Comparison of ENCODE assay signal across 21 cellular contexts in genomic region chr16:411576-412265, GRCh38. TPM values are rescaled to one million over a fixed set of nuclear protein-coding genes. Genes with fewer than 3 reads are reported as not detected.
DNase-seq lines count a peak whose midpoint lies in the region; ATAC-seq and TF ChIP-seq lines count a peak whose summit lies in the region.
"Had no signal": no experiment of that assay in that cellular context is flagged by ENCODE, and none has a peak within 500 bp of the region (broad histone marks: within the 10 kb centered on the region; RNA-seq: fewer than 3 reads in every experiment).

No MANE protein-coding gene starts in this region.

- H3K4me1 Mint-ChIP-seq in Caco-2 (ENCODE audit: low read depth, unreplicated experiment) = no peaks in the 10 kb centered on the region
- H3K4me1 Mint-ChIP-seq: B cell; CD4-positive, CD25-positive, alpha-beta regulatory T cell; T-helper 17 cell had no signal

- H3K27me3 Mint-ChIP-seq in Caco-2 (ENCODE audit: insufficient read depth, unreplicated experiment) = no peaks in the 10 kb centered on the region
- H3K27me3 Mint-ChIP-seq: B cell; CD4-positive, CD25-positive, alpha-beta regulatory T cell; T-helper 17 cell had no signal

- H3K9me3 Mint-ChIP-seq in Caco-2 (ENCODE audit: unreplicated experiment) = no peaks in the 10 kb centered on the region
- H3K9me3 Mint-ChIP-seq: CD4-positive, CD25-positive, alpha-beta regulatory T cell had no signal

- POLR2A ChIA-PET in Caco-2 (lab: Charles Lee) (no interaction called here), Panc1 (lab: Charles Lee) (no interaction called here)

- in situ Hi-C loops in GM13977 (cut with MboI; ENCODE audit: low pct_unique_long_range_greater_than_20kb, low sequenced_read_pairs, unreplicated experiment) = no loop called here
- in situ Hi-C loops in Panc1 (cut with HindIII; ENCODE audit: low pct_unique_long_range_greater_than_20kb, low sequenced_read_pairs) = no loop called here

- H3K27ac ChIP-seq in Panc1 (ENCODE audit: low read length) (no peak overlapping the region), osteoblast (ENCODE audit: low read depth, low read length) (no peak overlapping the region), ascending aorta (no peak overlapping the region)
- H3K27ac ChIP-seq: A549, SJCRH30 had no signal

- H3K27ac Mint-ChIP-seq in Caco-2 (ENCODE audit: unreplicated experiment) = no peak overlapping the region
- H3K27ac Mint-ChIP-seq: B cell; CD4-positive, CD25-positive, alpha-beta regulatory T cell; T-helper 17 cell had no signal

- H3K36me3 Mint-ChIP-seq in Caco-2 (ENCODE audit: insufficient read depth, unreplicated experiment) = peaks cover 25% of the 10 kb centered on the region
- H3K36me3 Mint-ChIP-seq: CD4-positive, CD25-positive, alpha-beta regulatory T cell had no signal

- ATAC-seq in Panc1 = no peak
- ATAC-seq: Right ventricle myocardium inferior, SK-N-SH treated with all-trans-retinoic acid at 6 μM for 48 hours, T-helper 17 cell had no signal

- H3K4me3 ChIP-seq in Caco-2 (ENCODE audit: low read depth, low read length) (no peak overlapping the region), Panc1 (ENCODE audit: low read depth in 2 of 2, low read length in 2 of 2) (no peak overlapping the region), osteoblast (ENCODE audit: insufficient read depth, low read length) (no peak overlapping the region), ascending aorta (no peak overlapping the region)
- H3K4me3 ChIP-seq: A549, SJCRH30 had no signal

- H3K79me2 ChIP-seq in osteoblast (ENCODE audit: insufficient read depth, low read length) = no peaks in the 10 kb centered on the region

- CTCF ChIA-PET in Caco-2 (lab: Charles Lee) (no interaction called here), Panc1 (lab: Charles Lee) (no interaction called here)

- intact Hi-C loops in Caco-2 (cut with micrococcal nuclease; ENCODE audit: unreplicated experiment) = no loop called here
- intact Hi-C loops in Panc1 (cut with micrococcal nuclease; ENCODE audit: unreplicated experiment) = no loop called here
- intact Hi-C loops in ascending aorta (cut with DNase I) = no loop called here

- H3K36me3 ChIP-seq in Caco-2 (ENCODE audit: control insufficient read depth, insufficient read depth, low read length) = peaks cover 2% of the 10 kb centered on the region; the same call in 1 of the 2 replicates
- H3K36me3 ChIP-seq in Panc1 (ENCODE audit: control insufficient read depth, insufficient read depth, low read length) = no peaks in the 10 kb centered on the region; the same call in 1 of the 2 replicates
- H3K36me3 ChIP-seq in osteoblast (ENCODE audit: insufficient read depth, low read length) = peaks cover 16% of the 10 kb centered on the region
- peaks cover 0 to 22% of the 10 kb centered on the region in 2 donors for H3K36me3 ChIP-seq in ascending aorta
- H3K36me3 ChIP-seq: SJCRH30 had no signal

- H3K9me3 ChIP-seq in Caco-2 (no peaks in the 10 kb centered on the region), Panc1 (ENCODE audit: control insufficient read depth, insufficient read depth, low read depth, low read length) (no peaks in the 10 kb centered on the region), osteoblast (ENCODE audit: low read depth, low read length) (no peaks in the 10 kb centered on the region), ascending aorta (no peaks in the 10 kb centered on the region)
- H3K9me3 ChIP-seq: A549, SJCRH30 had no signal

- no peaks in the 10 kb centered on the region for H4K20me1 ChIP-seq in osteoblast (ENCODE audit: insufficient read depth, low read length)

- no peak for TF ChIP-seq CTCF in Caco-2 (IDR thresholded peaks at IDR 0.05; ENCODE audit: insufficient read depth in 1 of 2, low read depth in 1 of 2, low read length in 1 of 2, severe bottlenecking in 1 of 2, unreplicated experiment in 1 of 2)
- no peak for TF ChIP-seq CTCF in GM13977 (IDR thresholded peaks at IDR 0.05; ENCODE audit: extremely low read depth, insufficient read depth, missing control alignments)
- no peak for TF ChIP-seq CTCF in Panc1 (IDR thresholded peaks at IDR 0.05)
- TF ChIP-seq CTCF in osteoblast (IDR thresholded peaks at IDR 0.05; ENCODE audit: extremely low read depth, low read depth, low read length) = no peak
- no peak for TF ChIP-seq CTCF in ascending aorta (IDR thresholded peaks at IDR 0.05)

- H3K4me1 ChIP-seq in Caco-2 (no peaks in the 10 kb centered on the region; the same call in 1 of the 2 replicates), Panc1 (ENCODE audit: control insufficient read depth, insufficient read depth, low read length) (no peaks in the 10 kb centered on the region), osteoblast (ENCODE audit: insufficient read depth, low read length) (no peaks in the 10 kb centered on the region), ascending aorta (no peaks in the 10 kb centered on the region)
- H3K4me1 ChIP-seq: A549, SJCRH30 had no signal

- no peak overlapping the region for H3K4me2 ChIP-seq in osteoblast (ENCODE audit: insufficient read depth, low read length)
- H3K4me2 ChIP-seq: A549 had no signal

- no peak overlapping the region for H3K4me3 Mint-ChIP-seq in Caco-2 (ENCODE audit: unreplicated experiment)
- H3K4me3 Mint-ChIP-seq: B cell, T-helper 17 cell had no signal

- no peaks in the 10 kb centered on the region for H3K27me3 ChIP-seq in Caco-2 (replicated peaks; ENCODE audit: control insufficient read depth, insufficient read depth, low read length)
- H3K27me3 ChIP-seq in Panc1 (ENCODE audit: control insufficient read depth, insufficient read depth, low read length) = no peaks in the 10 kb centered on the region
- H3K27me3 ChIP-seq in osteoblast (ENCODE audit: insufficient read depth, low read length) = no peaks in the 10 kb centered on the region
- H3K27me3 ChIP-seq in ascending aorta = no peaks in the 10 kb centered on the region
- H3K27me3 ChIP-seq: SJCRH30 had no signal

- H2AFZ ChIP-seq in osteoblast (ENCODE audit: low read length) = no peak overlapping the region

- DNase-seq in Caco-2 = no peak
- DNase-seq in GM13977 (ENCODE audit: low spot score) = peak; percentile 15
- DNase-seq in Panc1 (ENCODE audit: low read depth, low spot score) = no peak
- peak; percentile 61 for DNase-seq in osteoblast (ENCODE audit: insufficient read length, low spot score, missing footprints)
- DNase-seq in ascending aorta (ENCODE audit: low spot score in 2 of 2) = no peak
- no peak for DNase-seq in activated CD4-positive, CD25-positive, alpha-beta regulatory T cell (lab: John Stamatoyannopoulos, UW)
- no peak for DNase-seq in NCI-H226
- DNase-seq: CD4-positive, CD25-positive, alpha-beta regulatory T cell; DMS53; KG1; MM.1S; NCI-H2029; NCI-H446 treated with DMSO at 0.1 percent for 48 hours; NCI-H69; OCI-M1; SJCRH30; T-helper 17 cell had no signal

- BruUV-seq in Caco-2 (replicated peaks; lab: Mats Ljungman, UMichigan) = TSS peak; percentile 26
- BruUV-seq in Panc1 (replicated peaks; lab: Mats Ljungman, UMichigan) = TSS peak; percentile 80

RNA-seq across cellular contexts. Expression of gene DECR2, which starts 10.0 kb away (rescaled TPM):
- 50.2 and 52.6 TPM in 2 replicates for total RNA-seq in Caco-2 (2022)
- 92.7 TPM for total RNA-seq in Panc1 (2021; ENCODE audit: unreplicated experiment)
- 107 TPM for polyA plus RNA-seq in Panc1 (2012; ENCODE audit: insufficient read length)
- 18.1 and 24.5 TPM in 2 replicates for total RNA-seq in osteoblast
- total RNA-seq in ascending aorta = 44.0 TPM

RNA-seq across cellular contexts. Expression of gene RAB11FIP3, which starts 13.7 kb away (rescaled TPM):
- total RNA-seq in Caco-2 (2022) (31.3 and 35.8 TPM in 2 replicates), Panc1 (2021; ENCODE audit: unreplicated experiment) (57.3 TPM), osteoblast (22.7 and 25.3 TPM in 2 replicates), ascending aorta (47.0 TPM)
- 65.7 TPM for polyA plus RNA-seq in Panc1 (2012; ENCODE audit: insufficient read length)

RNA-seq across cellular contexts. Expression of gene NME4, which starts 14.7 kb away (rescaled TPM):
- total RNA-seq in Caco-2 (2022) (140 and 150 TPM in 2 replicates), Panc1 (2021; ENCODE audit: unreplicated experiment) (500 TPM), osteoblast (77.2 and 83.6 TPM in 2 replicates), ascending aorta (66.0 TPM)
- 1,177 TPM for polyA plus RNA-seq in Panc1 (2012; ENCODE audit: insufficient read length)

RNA-seq across cellular contexts. Expression of gene PGAP6, which starts 29.9 kb away (rescaled TPM):
- 85.5 and 87.1 TPM in 2 replicates for total RNA-seq in Caco-2 (2022)
- 128 TPM for total RNA-seq in Panc1 (2021; ENCODE audit: unreplicated experiment)
- polyA plus RNA-seq in Panc1 (2012; ENCODE audit: insufficient read length) = 259 TPM
- 40.1 and 54.3 TPM in 2 replicates for total RNA-seq in osteoblast
- 47.6 TPM for total RNA-seq in ascending aorta

RNA-seq across cellular contexts. Expression of gene MRPL28, which starts 41.4 kb away (rescaled TPM):
- total RNA-seq in Caco-2 (2022) (82.4 and 91.2 TPM in 2 replicates), Panc1 (2021; ENCODE audit: unreplicated experiment) (140 TPM), osteoblast (50.7 and 55.4 TPM in 2 replicates), ascending aorta (47.8 TPM)
- polyA plus RNA-seq in Panc1 (2012; ENCODE audit: insufficient read length) = 198 TPM

Comparison
In these comparisons a context has a peak if more than half of its experiments do, and no peak if none do; other contexts are left out.
1. DNase-seq: peak in GM13977 (single experiment) and osteoblast (single experiment); none in Caco-2 (0 of 2), Panc1 (single experiment), ascending aorta (0 of 2), activated CD4-positive, CD25-positive, alpha-beta regulatory T cell (0 of 4) and NCI-H226 (single experiment).